In genomic region chr1:1137256-1138045, GRCh38 we compare ENCODE assay signal across 8 cellular contexts. TPM values are rescaled to one million over a fixed set of nuclear protein-coding genes. Genes with fewer than 3 reads are reported as not detected.
DNase-seq lines count a peak whose midpoint lies in the region; ATAC-seq and TF ChIP-seq lines count a peak whose summit lies in the region.

No MANE protein-coding gene starts in this region.

- H3K36me3 Mint-ChIP-seq in type B pancreatic cell, result no peaks in the 10 kb centered on the region

- no peaks in the 10 kb centered on the region for H3K27me3 Mint-ChIP-seq in type B pancreatic cell

- H3K27ac Mint-ChIP-seq in type B pancreatic cell, result no peak overlapping the region

- no peaks in the 10 kb centered on the region for H3K4me1 ChIP-seq in sigmoid colon

- no peak for TF ChIP-seq POLR2A in sigmoid colon (IDR thresholded peaks at IDR 0.05)

- no peak for TF ChIP-seq EP300 in sigmoid colon (IDR thresholded peaks at IDR 0.05)

- 3 to 9% methylated on average over 36 of the region's 36 CpGs for WGBS in sigmoid colon, 2 donors

- H3K4me1 Mint-ChIP-seq in type B pancreatic cell (ENCODE audit: unreplicated experiment), result peaks cover 5% of the 10 kb centered on the region

- no peaks in the 10 kb centered on the region for H3K9me3 ChIP-seq in sigmoid colon

- peak overlapping the region in 1 of 4 donors; percentile 26 for H3K27ac ChIP-seq in sigmoid colon

- no peak overlapping the region for H3K4me3 ChIP-seq in sigmoid colon

- no peaks in the 10 kb centered on the region for H3K36me3 ChIP-seq in sigmoid colon

- no peak for TF ChIP-seq CTCF in type B pancreatic cell (conservative IDR thresholded peaks at IDR 0.05)
- no peak for TF ChIP-seq CTCF in sigmoid colon (IDR thresholded peaks at IDR 0.05)

- H3K27me3 ChIP-seq in sigmoid colon, result peaks cover 7 to 49% (median 28%) of the 10 kb centered on the region in 3 donors

- DNase-seq in NCI-H510A treated with DMSO at 0.1 percent for 48 hours (lab: John Stamatoyannopoulos, UW) (peak; percentile 93), type B pancreatic cell (ENCODE audit: extremely low spot score, unreplicated experiment) (no peak), sigmoid colon (no peak)
- DNase-seq in activated effector memory CD4-positive, alpha-beta T cell treated with Interleukin-2 at 50 U/mL for 16 hours, result peak; percentile 60
- peak in 3 of 4 experiments; percentile 39 to 73 (median 59) for DNase-seq in stimulated activated CD4-positive, alpha-beta T cell treated with anti-CD3 and anti-CD28 coated beads, Interleukin-1b, Interleukin-23, amount 100 ng/mL, for 24 hours (ENCODE audit: low read depth in 4 of 4, low spot score in 1 of 4)

- intact Hi-C loops in sigmoid colon (cut with DNase I), result no loop called here

- H3K4me3 Mint-ChIP-seq in type B pancreatic cell, result no peak overlapping the region

- no peaks in the 10 kb centered on the region for H3K9me3 Mint-ChIP-seq in type B pancreatic cell

- ATAC-seq in GM18502 (IDR thresholded peaks at IDR 0.05; ENCODE audit: poor library complexity, unreplicated experiment), result peak; percentile 62
- no peak for ATAC-seq in HG03342 (IDR thresholded peaks at IDR 0.05; ENCODE audit: unreplicated experiment)
- no peak for ATAC-seq in GM21786 (IDR thresholded peaks at IDR 0.05; ENCODE audit: unreplicated experiment)

RNA-seq across cellular contexts. Expression of gene C1orf159, which starts 21.6 kb away (rescaled TPM):
- 20.0 and 21.2 TPM in 2 replicates for total RNA-seq in type B pancreatic cell (ENCODE audit: low replicate concordance)
- total RNA-seq in sigmoid colon, result 10 to 100 TPM in 2 of 4 donors, 1 to 10 TPM in 2; 7.9 to 13.8 (median 10.4) TPM
- 10 to 100 TPM in 1 of 3 donors, 1 to 10 TPM in 2; 6.6 to 25.3 (median 6.9) TPM for polyA plus RNA-seq in sigmoid colon

RNA-seq across cellular contexts. Expression of gene TTLL10, which starts 36.2 kb away (rescaled TPM):
- total RNA-seq in type B pancreatic cell (ENCODE audit: low replicate concordance) (0.88 and 1.4 TPM in 2 replicates), sigmoid colon (not detected)
- polyA plus RNA-seq in sigmoid colon, result under 1 TPM; 0.46 to 0.70 (median 0.60) TPM

Comparison
In these comparisons a context has a peak if more than half of its experiments do, and no peak if none do; other contexts are left out.
1. DNase-seq: peak in NCI-H510A treated with DMSO at 0.1 percent for 48 hours (single experiment), activated effector memory CD4-positive, alpha-beta T cell treated with Interleukin-2 at 50 U/mL for 16 hours (single experiment) and stimulated activated CD4-positive, alpha-beta T cell treated with anti-CD3 and anti-CD28 coated beads, Interleukin-1b, Interleukin-23, amount 100 ng/mL, for 24 hours (3 of 4); none in type B pancreatic cell (single experiment) and sigmoid colon (single experiment).